ENCODE assay signal across 1 cellular context in genomic region chr2:96859681-96860064, GRCh38.
A peak's percentile ranks its signal among the peaks of the same experiment; 100 is the strongest.
TF ChIP-seq lines count a peak whose summit lies in the region.

No MANE protein-coding gene starts in this region.

TF ChIP-seq in HepG2, 621 proteins besides CTCF, POLR2A, EP300 and RAD21:
- TF ChIP-seq POLR2AphosphoS5 (IDR thresholded peaks at IDR 0.05; ENCODE audit: low read depth, low read length) (0 out of 2 replicates have a peak, but pooled peaks have one; percentile 12), DPF2 (CRISPR knock-in tag; IDR thresholded peaks at IDR 0.05; ENCODE audit: borderline replicate concordance, low read depth) (no peak)
